In genomic region chr1:107141491-107142369, GRCh38 we compare ENCODE assay signal across 8 cellular contexts. TPM values are rescaled to one million over a fixed set of nuclear protein-coding genes. Genes with fewer than 3 reads are reported as not detected.
DNase-seq lines count a peak whose midpoint lies in the region; ATAC-seq and TF ChIP-seq lines count a peak whose summit lies in the region.

No MANE protein-coding gene starts in this region.

- peaks cover 22% of the 10 kb centered on the region for H3K4me1 Mint-ChIP-seq in GM23338
- peaks cover 18% of the 10 kb centered on the region for H3K4me1 Mint-ChIP-seq in mesothelial cell of epicardium

- no peaks in the 10 kb centered on the region for H3K9me3 Mint-ChIP-seq in GM23338
- no peaks in the 10 kb centered on the region for H3K9me3 Mint-ChIP-seq in mesothelial cell of epicardium

- ATAC-seq in GM23338, result peak; percentile 29

- H3K9me2 ChIP-seq in DOHH2 (replicated peaks; ENCODE audit: control insufficient read depth, low read length) (no peaks in the 10 kb centered on the region), GM23338 (ENCODE audit: insufficient read depth) (no peaks in the 10 kb centered on the region)

- H3K27me3 Mint-ChIP-seq in GM23338 (ENCODE audit: insufficient read depth, low read depth, poor library complexity) (peaks cover 18% of the 10 kb centered on the region), mesothelial cell of epicardium (ENCODE audit: low read depth) (peaks cover 67% of the 10 kb centered on the region)

- H3K36me3 ChIP-seq in DOHH2 (ENCODE audit: control insufficient read depth, low read length) (no peaks in the 10 kb centered on the region), GM23338 (ENCODE audit: insufficient read depth) (no peaks in the 10 kb centered on the region), transverse colon (no peaks in the 10 kb centered on the region)

- H3K4me1 ChIP-seq in DOHH2 (ENCODE audit: control insufficient read depth, low read length) (peaks cover 34% of the 10 kb centered on the region), GM23338 (ENCODE audit: insufficient read depth) (peaks cover 26% of the 10 kb centered on the region), transverse colon (peaks cover 0 to 26% (median 14%) of the 10 kb centered on the region in 4 donors)

- H3K4me2 ChIP-seq in DOHH2 (ENCODE audit: low read length) (peak overlapping the region; percentile 77), GM23338 (peak overlapping the region; percentile 91)

- no peak for TF ChIP-seq POLR2A in transverse colon (IDR thresholded peaks at IDR 0.05)

- TF ChIP-seq CTCF in DOHH2 (IDR thresholded peaks at IDR 0.05; ENCODE audit: low read depth, low read length, poor library complexity, severe bottlenecking) (peak; percentile 66), GM23338 (conservative IDR thresholded peaks at IDR 0.05; ENCODE audit: low read depth in 2 of 2) (peak in 1 of 2 experiments; percentile 96; a peak in 3 of 4 replicates), WI38 (IDR thresholded peaks at IDR 0.05; ENCODE audit: low read depth, low read length) (peak; percentile 31; the same call in 1 of the 2 replicates), epithelial cell of proximal tubule (conservative IDR thresholded peaks at IDR 0.05; ENCODE audit: low read depth, low read length) (peak; percentile 63), mesothelial cell of epicardium (IDR thresholded peaks at IDR 0.05; ENCODE audit: unreplicated experiment) (peak; percentile 90), transverse colon (IDR thresholded peaks at IDR 0.05) (peak; percentile 41 to 74 (median 61))

- intact Hi-C loops in transverse colon (cut with DNase I; ENCODE audit: low total_unique reads), result loop anchor here (5.0 kb wide), 1 partner anchor 84 kb away; the partner anchor contains the start of gene PRMT6

- no peaks in the 10 kb centered on the region for H3K27me3 ChIP-seq in DOHH2 (ENCODE audit: control insufficient read depth, low read length)
- H3K27me3 ChIP-seq in GM23338 (ENCODE audit: insufficient read depth), result peaks cover 9% of the 10 kb centered on the region; the same call in 1 of the 2 replicates
- H3K27me3 ChIP-seq in transverse colon, result peaks cover 75% of the 10 kb centered on the region

- peak overlapping the region; percentile 46 for H3K27ac ChIP-seq in DOHH2 (ENCODE audit: low read depth, low read length)
- no peak overlapping the region for H3K27ac ChIP-seq in GM23338 (ENCODE audit: low read depth)
- peak overlapping the region in 2 of 4 donors; percentile 6 to 22 for H3K27ac ChIP-seq in transverse colon

- H3K4me3 ChIP-seq in DOHH2 (ENCODE audit: low read length) (peak overlapping the region; percentile 82), GM23338 (peak overlapping the region; percentile 69), WI38 (ENCODE audit: low read depth, low read length) (peak overlapping the region; percentile 59), epithelial cell of proximal tubule (ENCODE audit: low read depth, low read length) (peak overlapping the region; percentile 81), transverse colon (peak overlapping the region; percentile 35 to 61 (median 46))

- H3K36me3 Mint-ChIP-seq in GM23338 (ENCODE audit: low read depth) (no peaks in the 10 kb centered on the region), mesothelial cell of epicardium (no peaks in the 10 kb centered on the region)

- DNase-seq in GM23338 (ENCODE audit: low spot score) (peak; percentile 73), NCI-H1436 treated with DMSO at 0.1 percent for 48 hours (lab: John Stamatoyannopoulos, UW) (peak; percentile 16), epithelial cell of proximal tubule (ENCODE audit: low read depth) (peak; percentile 67), mesothelial cell of epicardium (ENCODE audit: low spot score in 2 of 2, unreplicated experiment in 2 of 2) (peak in 1 of 2 experiments; percentile 40), transverse colon (no peak)
- no peak for DNase-seq in activated CD4-positive, CD25-positive, alpha-beta regulatory T cell (lab: John Stamatoyannopoulos, UW)

- peaks cover 5% of the 10 kb centered on the region; the same call in 1 of the 2 replicates for H3K79me2 ChIP-seq in DOHH2 (ENCODE audit: control insufficient read depth, low read length)
- H3K79me2 ChIP-seq in GM23338 (replicated peaks; ENCODE audit: insufficient read depth), result no peaks in the 10 kb centered on the region; the same call in 1 of the 2 replicates

- H3K9me3 ChIP-seq in DOHH2 (ENCODE audit: control insufficient read depth, insufficient read depth, low read length), result no peaks in the 10 kb centered on the region
- H3K9me3 ChIP-seq in transverse colon, result no peaks in the 10 kb centered on the region

- in situ Hi-C loops in transverse colon (cut with MboI; ENCODE audit: low pct_ligation_motif_present in 1 of 4, low pct_unique_long_range_greater_than_20kb in 1 of 4, low sequenced_read_pairs in 3 of 4), result no loop called here

- 0 to 1% methylated on average over 22 to 26 of the region's 44 CpGs for WGBS in transverse colon (ENCODE audit: low coverage in 1 of 2), 2 donors

- no peak for TF ChIP-seq EP300 in transverse colon (IDR thresholded peaks at IDR 0.05; ENCODE audit: low read depth)

- H3K4me3 Mint-ChIP-seq in GM23338 (peak overlapping the region; percentile 90), mesothelial cell of epicardium (peak overlapping the region; percentile 69)

- no peak overlapping the region for H3K27ac Mint-ChIP-seq in GM23338
- H3K27ac Mint-ChIP-seq in mesothelial cell of epicardium, result no peak overlapping the region

- no peaks in the 10 kb centered on the region for H4K20me1 ChIP-seq in DOHH2 (ENCODE audit: control insufficient read depth, insufficient read depth, low read depth, low read length)
- H4K20me1 ChIP-seq in GM23338 (replicated peaks; ENCODE audit: insufficient read depth), result no peaks in the 10 kb centered on the region

- H2AFZ ChIP-seq in GM23338, result peak overlapping the region; percentile 78

- H3F3A ChIP-seq in DOHH2 (ENCODE audit: control insufficient read depth, insufficient read depth), result peaks cover 15% of the 10 kb centered on the region
- 0 out of 2 replicates have a peak, but pooled peaks cover 4% of the 10 kb centered on the region for H3F3A ChIP-seq in GM23338 (replicated peaks; ENCODE audit: low read depth)

TF ChIP-seq in GM23338, 12 proteins besides CTCF, POLR2A, EP300 and RAD21 (continues in another document):
- TF ChIP-seq STAT1 (IDR thresholded peaks at IDR 0.05; ENCODE audit: unreplicated experiment) (no peak), CREB1 (CRISPR knock-in tag; IDR thresholded peaks at IDR 0.05; ENCODE audit: low read depth) (no peak), ZNF331 (CRISPR knock-in tag; IDR thresholded peaks at IDR 0.05; ENCODE audit: low read depth) (no peak), NANOG (IDR thresholded peaks at IDR 0.05; ENCODE audit: borderline replicate concordance) (no peak), REST (IDR thresholded peaks at IDR 0.05; ENCODE audit: unreplicated experiment) (no peak), POLR2AphosphoS5 (IDR thresholded peaks at IDR 0.05; ENCODE audit: low read depth) (no peak), EZH2phosphoT487 (IDR thresholded peaks at IDR 0.05; ENCODE audit: unreplicated experiment) (no peak), EZH2 (IDR thresholded peaks at IDR 0.05; ENCODE audit: low read depth, unreplicated experiment) (no peak), ZNF114 (CRISPR knock-in tag; IDR thresholded peaks at IDR 0.05) (no peak), JUNB (IDR thresholded peaks at IDR 0.05; ENCODE audit: unreplicated experiment) (no peak)
- TF ChIP-seq, protein P1, sequence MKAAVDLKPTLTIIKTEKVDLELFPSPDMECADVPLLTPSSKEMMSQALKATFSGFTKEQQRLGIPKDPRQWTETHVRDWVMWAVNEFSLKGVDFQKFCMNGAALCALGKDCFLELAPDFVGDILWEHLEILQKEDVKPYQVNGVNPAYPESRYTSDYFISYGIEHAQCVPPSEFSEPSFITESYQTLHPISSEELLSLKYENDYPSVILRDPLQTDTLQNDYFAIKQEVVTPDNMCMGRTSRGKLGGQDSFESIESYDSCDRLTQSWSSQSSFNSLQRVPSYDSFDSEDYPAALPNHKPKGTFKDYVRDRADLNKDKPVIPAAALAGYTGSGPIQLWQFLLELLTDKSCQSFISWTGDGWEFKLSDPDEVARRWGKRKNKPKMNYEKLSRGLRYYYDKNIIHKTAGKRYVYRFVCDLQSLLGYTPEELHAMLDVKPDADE (IDR thresholded peaks at IDR 0.05), result no peak

RNA-seq across cellular contexts. Expression of gene NTNG1, which starts 0.9 kb away (rescaled TPM):
- 9.1 and 10.3 TPM in 2 replicates for total RNA-seq in GM23338 (2014; rRNA removed; shearing (Covaris generic))
- polyA plus RNA-seq in GM23338 (2016; fragmentation: Nextera tagmentation; extraction: Ambion mirVana), result 7.2 and 7.8 TPM in 2 replicates
- total RNA-seq in epithelial cell of proximal tubule (25.8 and 32.0 TPM in 2 replicates), mesothelial cell of epicardium (0.70 to 0.83 TPM (median 0.73 TPM) in 3 replicates), transverse colon (1 to 10 TPM in 3 of 4 donors, not detected in 1; 1.8 to 6.4 (median 3.5) TPM)

Comparison
In these comparisons a context has a peak if more than half of its experiments do, and no peak if none do; other contexts are left out.
1. DNase-seq: peak in GM23338 (single experiment), NCI-H1436 treated with DMSO at 0.1 percent for 48 hours (single experiment) and epithelial cell of proximal tubule (single experiment); none in transverse colon (single experiment) and activated CD4-positive, CD25-positive, alpha-beta regulatory T cell (0 of 4).
2. Peak in every context shown above with its lines, with median percentiles within 50 percentile points of each other: H3K4me3 ChIP-seq.